1 cellular context compared by ENCODE assay signal in the genomic region with DNA sequence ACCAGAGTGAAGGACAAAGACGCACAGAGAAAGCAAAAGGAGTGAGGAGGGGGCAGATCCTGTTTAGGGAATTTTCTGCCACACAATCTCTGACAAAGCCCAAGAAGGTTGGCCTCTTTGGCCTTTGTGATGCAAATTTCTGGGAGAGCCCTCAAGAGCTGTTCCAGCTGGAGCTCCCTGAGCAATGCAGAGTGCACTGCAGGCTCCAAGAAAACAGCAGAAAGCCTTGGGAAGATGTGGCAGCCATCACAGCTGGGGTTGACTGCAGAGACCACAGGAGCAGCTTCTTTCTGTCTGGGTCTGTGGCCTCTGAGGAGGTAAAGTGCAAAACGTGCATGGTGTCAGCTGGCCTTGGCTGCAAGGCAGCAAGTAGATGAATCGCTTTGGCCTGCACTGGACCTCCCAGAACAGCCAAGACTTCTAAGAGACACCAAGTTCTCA.
TF ChIP-seq lines count a peak whose summit lies in the region.

No MANE protein-coding gene starts in this region.

TF ChIP-seq in GM23338, 12 proteins besides CTCF, POLR2A, EP300 and RAD21 (continued from another document):
- TF ChIP-seq, protein P1, sequence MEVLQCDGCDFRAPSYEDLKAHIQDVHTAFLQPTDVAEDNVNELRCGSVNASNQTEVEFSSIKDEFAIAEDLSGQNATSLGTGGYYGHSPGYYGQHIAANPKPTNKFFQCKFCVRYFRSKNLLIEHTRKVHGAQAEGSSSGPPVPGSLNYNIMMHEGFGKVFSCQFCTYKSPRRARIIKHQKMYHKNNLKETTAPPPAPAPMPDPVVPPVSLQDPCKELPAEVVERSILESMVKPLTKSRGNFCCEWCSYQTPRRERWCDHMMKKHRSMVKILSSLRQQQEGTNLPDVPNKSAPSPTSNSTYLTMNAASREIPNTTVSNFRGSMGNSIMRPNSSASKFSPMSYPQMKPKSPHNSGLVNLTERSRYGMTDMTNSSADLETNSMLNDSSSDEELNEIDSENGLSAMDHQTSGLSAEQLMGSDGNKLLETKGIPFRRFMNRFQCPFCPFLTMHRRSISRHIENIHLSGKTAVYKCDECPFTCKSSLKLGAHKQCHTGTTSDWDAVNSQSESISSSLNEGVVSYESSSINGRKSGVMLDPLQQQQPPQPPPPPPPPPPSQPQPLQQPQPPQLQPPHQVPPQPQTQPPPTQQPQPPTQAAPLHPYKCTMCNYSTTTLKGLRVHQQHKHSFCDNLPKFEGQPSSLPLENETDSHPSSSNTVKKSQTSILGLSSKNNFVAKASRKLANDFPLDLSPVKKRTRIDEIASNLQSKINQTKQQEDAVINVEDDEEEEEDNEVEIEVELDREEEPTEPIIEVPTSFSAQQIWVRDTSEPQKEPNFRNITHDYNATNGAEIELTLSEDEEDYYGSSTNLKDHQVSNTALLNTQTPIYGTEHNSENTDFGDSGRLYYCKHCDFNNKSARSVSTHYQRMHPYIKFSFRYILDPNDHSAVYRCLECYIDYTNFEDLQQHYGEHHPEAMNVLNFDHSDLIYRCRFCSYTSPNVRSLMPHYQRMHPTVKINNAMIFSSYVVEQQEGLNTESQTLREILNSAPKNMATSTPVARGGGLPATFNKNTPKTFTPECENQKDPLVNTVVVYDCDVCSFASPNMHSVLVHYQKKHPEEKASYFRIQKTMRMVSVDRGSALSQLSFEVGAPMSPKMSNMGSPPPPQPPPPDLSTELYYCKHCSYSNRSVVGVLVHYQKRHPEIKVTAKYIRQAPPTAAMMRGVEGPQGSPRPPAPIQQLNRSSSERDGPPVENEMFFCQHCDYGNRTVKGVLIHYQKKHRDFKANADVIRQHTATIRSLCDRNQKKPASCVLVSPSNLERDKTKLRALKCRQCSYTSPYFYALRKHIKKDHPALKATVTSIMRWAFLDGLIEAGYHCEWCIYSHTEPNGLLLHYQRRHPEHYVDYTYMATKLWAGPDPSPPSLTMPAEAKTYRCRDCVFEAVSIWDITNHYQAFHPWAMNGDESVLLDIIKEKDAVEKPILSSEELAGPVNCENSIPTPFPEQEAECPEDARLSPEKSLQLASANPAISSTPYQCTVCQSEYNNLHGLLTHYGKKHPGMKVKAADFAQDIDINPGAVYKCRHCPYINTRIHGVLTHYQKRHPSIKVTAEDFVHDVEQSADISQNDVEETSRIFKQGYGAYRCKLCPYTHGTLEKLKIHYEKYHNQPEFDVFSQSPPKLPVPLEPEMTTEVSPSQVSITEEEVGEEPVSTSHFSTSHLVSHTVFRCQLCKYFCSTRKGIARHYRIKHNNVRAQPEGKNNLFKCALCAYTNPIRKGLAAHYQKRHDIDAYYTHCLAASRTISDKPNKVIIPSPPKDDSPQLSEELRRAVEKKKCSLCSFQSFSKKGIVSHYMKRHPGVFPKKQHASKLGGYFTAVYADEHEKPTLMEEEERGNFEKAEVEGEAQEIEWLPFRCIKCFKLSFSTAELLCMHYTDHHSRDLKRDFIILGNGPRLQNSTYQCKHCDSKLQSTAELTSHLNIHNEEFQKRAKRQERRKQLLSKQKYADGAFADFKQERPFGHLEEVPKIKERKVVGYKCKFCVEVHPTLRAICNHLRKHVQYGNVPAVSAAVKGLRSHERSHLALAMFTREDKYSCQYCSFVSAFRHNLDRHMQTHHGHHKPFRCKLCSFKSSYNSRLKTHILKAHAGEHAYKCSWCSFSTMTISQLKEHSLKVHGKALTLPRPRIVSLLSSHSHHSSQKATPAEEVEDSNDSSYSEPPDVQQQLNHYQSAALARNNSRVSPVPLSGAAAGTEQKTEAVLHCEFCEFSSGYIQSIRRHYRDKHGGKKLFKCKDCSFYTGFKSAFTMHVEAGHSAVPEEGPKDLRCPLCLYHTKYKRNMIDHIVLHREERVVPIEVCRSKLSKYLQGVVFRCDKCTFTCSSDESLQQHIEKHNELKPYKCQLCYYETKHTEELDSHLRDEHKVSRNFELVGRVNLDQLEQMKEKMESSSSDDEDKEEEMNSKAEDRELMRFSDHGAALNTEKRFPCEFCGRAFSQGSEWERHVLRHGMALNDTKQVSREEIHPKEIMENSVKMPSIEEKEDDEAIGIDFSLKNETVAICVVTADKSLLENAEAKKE (CRISPR knock-in tag; IDR thresholded peaks at IDR 0.05): peak; percentile 100
- TF ChIP-seq ZNF114 (CRISPR knock-in tag; IDR thresholded peaks at IDR 0.05): peak; percentile 97
- TF ChIP-seq NANOG (IDR thresholded peaks at IDR 0.05; ENCODE audit: borderline replicate concordance): peak; percentile 69; the same call in 1 of the 2 replicates
- TF ChIP-seq CREB1 (CRISPR knock-in tag; IDR thresholded peaks at IDR 0.05; ENCODE audit: low read depth): peak; percentile 62; the same call in 1 of the 2 replicates
- TF ChIP-seq ETS1 (IDR thresholded peaks at IDR 0.05): no peak
- TF ChIP-seq STAT1 (IDR thresholded peaks at IDR 0.05; ENCODE audit: unreplicated experiment): no peak
- TF ChIP-seq EZH2 (IDR thresholded peaks at IDR 0.05; ENCODE audit: low read depth, unreplicated experiment): no peak
- TF ChIP-seq POLR2AphosphoS5 (IDR thresholded peaks at IDR 0.05; ENCODE audit: low read depth): peak; percentile 45; the same call in 1 of the 2 replicates
